1 cellular context compared by ENCODE assay signal in the genomic region with DNA sequence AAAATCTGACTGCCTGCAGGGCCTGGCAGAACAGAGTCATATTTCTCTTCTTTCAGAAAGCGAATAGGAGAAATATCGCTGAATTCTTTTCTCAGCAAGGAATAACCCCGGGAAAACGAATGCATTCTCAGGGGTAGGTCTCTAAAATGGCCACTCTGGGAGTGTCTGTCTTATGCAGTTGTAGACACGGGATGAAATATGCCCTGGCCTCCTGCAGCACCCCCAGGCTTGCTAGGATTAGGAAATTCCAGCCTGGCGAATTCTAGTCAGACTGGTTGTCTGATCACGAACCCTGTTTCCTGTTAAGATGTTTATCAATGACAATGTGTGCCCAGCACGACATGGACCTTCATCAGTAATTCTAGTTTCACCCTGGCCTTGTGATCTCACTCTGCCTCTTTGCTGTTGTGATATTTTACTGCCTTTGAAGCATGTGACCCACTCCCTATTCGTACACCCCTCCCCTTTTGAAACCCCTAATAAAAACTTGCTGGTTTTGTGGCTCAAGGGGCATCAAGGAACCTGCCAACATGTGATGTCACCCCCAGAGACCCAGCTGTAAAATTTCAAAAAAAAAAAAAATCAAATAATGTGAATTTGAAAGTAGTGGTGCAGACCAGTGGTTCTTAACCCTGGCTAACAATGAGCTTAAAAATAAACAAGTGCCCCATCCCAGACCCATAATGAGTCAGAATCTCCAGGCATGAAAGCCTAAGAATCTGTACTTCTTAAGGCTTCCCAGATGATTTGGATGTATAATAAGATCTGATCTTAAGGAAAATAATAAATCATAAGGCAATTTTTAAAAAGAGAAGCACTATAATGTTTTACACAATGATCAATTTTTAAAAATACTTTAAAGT.
TF ChIP-seq lines count a peak whose summit lies in the region.

No MANE protein-coding gene starts in this region.

TF ChIP-seq in GM12878, 131 proteins besides CTCF, POLR2A, EP300 and RAD21 (continued from another document):
- TF ChIP-seq MLLT1 (IDR thresholded peaks at IDR 0.05) = 0 out of 2 replicates have a peak, but pooled peaks have one; percentile 25
